In genomic region chr11:693415-693831, GRCh38 we compare ENCODE assay signal across 8 cellular contexts. TPM values are rescaled to one million over a fixed set of nuclear protein-coding genes. Genes with fewer than 3 reads are reported as not detected.
DNase-seq lines count a peak whose midpoint lies in the region; ATAC-seq, FAIRE-seq and TF ChIP-seq lines count a peak whose summit lies in the region.

No MANE protein-coding gene starts in this region.

- H3K4me2 ChIP-seq in HepG2 (ENCODE audit: low read depth, low read length), result peak overlapping the region; percentile 64

- no peaks in the 10 kb centered on the region; the same call in 1 of the 2 replicates for H4K20me1 ChIP-seq in HepG2 (ENCODE audit: insufficient read depth, low read length)

- H3K27me3 ChIP-seq in HepG2 (ENCODE audit: control insufficient read depth in 1 of 2, insufficient read depth in 2 of 2, low read length in 2 of 2) (no peaks in the 10 kb centered on the region; a peak in 1 of 5 replicates), right lobe of liver (no peaks in the 10 kb centered on the region), vagina (no peaks in the 10 kb centered on the region)

- TF ChIP-seq EP300 in HepG2 (IDR thresholded peaks at IDR 0.05; ENCODE audit: low read depth in 2 of 2, low read length in 2 of 2) (no peak), HepG2 (CRISPR knock-in tag; IDR thresholded peaks at IDR 0.05; ENCODE audit: borderline replicate concordance) (no peak)

- peak overlapping the region; percentile 46; the same call in 1 of the 2 replicates for H3K9ac ChIP-seq in HepG2 (ENCODE audit: insufficient read depth, low read depth, low read length)

- H3K27ac ChIP-seq in HepG2 (ENCODE audit: extremely low read length, insufficient read depth, low read length) (no peak overlapping the region), right lobe of liver (no peak overlapping the region), vagina (peak overlapping the region; percentile 100)

- WGBS in HepG2 (ENCODE audit: low lambda C conversion rate), result 67% methylated on average over 13 of the region's 13 CpGs
- 55% methylated on average over 6 of the region's 13 CpGs for WGBS in right lobe of liver (ENCODE audit: insufficient coverage, low coverage, low lambda C conversion rate, missing lambda C conversion rate)

- H3K4me3 ChIP-seq in HepG2 (replicated peaks in 1 of 3; ENCODE audit: insufficient read depth in 1 of 3, low read depth in 2 of 3, low read length in 3 of 3), result peak overlapping the region; percentile 35 to 87 (median 86); a peak in 5 of 6 replicates
- no peak overlapping the region for H3K4me3 ChIP-seq in right lobe of liver
- H3K4me3 ChIP-seq in vagina, result peak overlapping the region in 1 of 2 donors; percentile 60

- peak overlapping the region; percentile 82 for H3K27ac Mint-ChIP-seq in activated CD8-positive, alpha-beta T cell treated with anti-CD3 and anti-CD28 coated beads, Interleukin-2, amount 10 ng/mL, durations not matched to agents 7 days and 5 days

- TF ChIP-seq RAD21 in HepG2 (CRISPR knock-in tag; IDR thresholded peaks at IDR 0.05), result no peak

- H3K9me3 ChIP-seq in HepG2 (ENCODE audit: low read length) (no peaks in the 10 kb centered on the region), right lobe of liver (no peaks in the 10 kb centered on the region), vagina (no peaks in the 10 kb centered on the region)

- no peak for DNase-seq in HepG2 (ENCODE audit: low spot score)
- no peak for DNase-seq in right lobe of liver
- no peak for DNase-seq in activated CD8-positive, alpha-beta T cell treated with anti-CD3 and anti-CD28 coated beads, Interleukin-2, amount 10 ng/mL, durations not matched to agents 7 days and 5 days
- peak; percentile 20 for DNase-seq in iris pigment epithelial cell (ENCODE audit: low read depth)
- no peak for DNase-seq in vagina (ENCODE audit: extremely low spot score in 2 of 2)
- DNase-seq in NCI-H345 treated with DMSO at 0.1 percent for 48 hours (lab: John Stamatoyannopoulos, UW; ENCODE audit: unreplicated experiment), result no peak
- DNase-seq in GDM1 (lab: John Stamatoyannopoulos, UW), result no peak
- DNase-seq in AG08395 (ENCODE audit: low spot score), result no peak

- no peak overlapping the region for H2AFZ ChIP-seq in HepG2 (ENCODE audit: low read length)

- H3K36me3 ChIP-seq in HepG2 (replicated peaks in 1 of 2; ENCODE audit: control insufficient read depth in 1 of 2, insufficient read depth in 2 of 2, low read length in 2 of 2), result peaks cover 13 to 25% of the 10 kb centered on the region in 2 experiments
- H3K36me3 ChIP-seq in right lobe of liver, result peaks cover 0 to 7% (median 1%) of the 10 kb centered on the region in 4 donors
- H3K36me3 ChIP-seq in vagina, result peaks cover 0 to 3% of the 10 kb centered on the region in 2 donors

- H3K9me3 Mint-ChIP-seq in activated CD8-positive, alpha-beta T cell treated with anti-CD3 and anti-CD28 coated beads, Interleukin-2, amount 10 ng/mL, durations not matched to agents 7 days and 5 days (ENCODE audit: insufficient read depth), result no peaks in the 10 kb centered on the region

- H3K79me2 ChIP-seq in HepG2 (ENCODE audit: insufficient read depth, low read length), result peaks cover 48% of the 10 kb centered on the region

- peaks cover 12% of the 10 kb centered on the region for H3K36me3 Mint-ChIP-seq in activated CD8-positive, alpha-beta T cell treated with anti-CD3 and anti-CD28 coated beads, Interleukin-2, amount 10 ng/mL, durations not matched to agents 7 days and 5 days (ENCODE audit: low read depth)

- CTCF ChIA-PET in HepG2 (lab: Yijun Ruan, JAX; ENCODE audit: low intra/inter-chr PET ratio, low total read pairs), result no interaction called here
- CTCF ChIA-PET in activated CD8-positive, alpha-beta T cell treated with anti-CD3 and anti-CD28 coated beads, Interleukin-2, amount 10 ng/mL, durations not matched to agents 7 days and 5 days (lab: Charles Lee), result interaction anchor here (1.1 kb wide), 1 partner anchor 44 kb away, joined by 3 read pairs; no protein-coding TSS in a partner anchor

- no TSS peak for BruUV-seq in HepG2 (replicated peaks; lab: Mats Ljungman, UMichigan)

- TF ChIP-seq POLR2A in HepG2 (IDR thresholded peaks at IDR 0.05; ENCODE audit: insufficient read depth in 1 of 2, low read depth in 2 of 2, low read length in 2 of 2) (no peak), right lobe of liver (IDR thresholded peaks at IDR 0.05) (no peak), vagina (IDR thresholded peaks at IDR 0.05) (no peak)

- no peak for FAIRE-seq in HepG2 (lab: Jason Lieb, UNC)

- in situ Hi-C loops in HepG2 (cut with HindIII; ENCODE audit: extremely low pct_ligation_motif_present, low pct_unique_long_range_greater_than_20kb), result no loop called here

- intact Hi-C loops in HepG2 (cut with micrococcal nuclease; ENCODE audit: unreplicated experiment) (no loop called here), right lobe of liver (cut with DNase I) (no loop called here), vagina (cut with DNase I) (no loop called here)

- POLR2A ChIA-PET in HepG2 (lab: Yijun Ruan, JAX), result interaction anchor here (0.7 to 1.2 kb wide), 2 partner anchors 14 to 126 kb away, joined by 3 to 4 read pairs; partner anchors contain the start of gene PNPLA2
- POLR2A ChIA-PET in activated CD8-positive, alpha-beta T cell treated with anti-CD3 and anti-CD28 coated beads, Interleukin-2, amount 10 ng/mL, durations not matched to agents 7 days and 5 days (lab: Charles Lee), result interaction anchor here (0.8 kb wide), 1 partner anchor 32 kb away, joined by 3 read pairs; no protein-coding TSS in a partner anchor

- H3K4me1 Mint-ChIP-seq in activated CD8-positive, alpha-beta T cell treated with anti-CD3 and anti-CD28 coated beads, Interleukin-2, amount 10 ng/mL, durations not matched to agents 7 days and 5 days (ENCODE audit: low read depth), result peaks cover 68% of the 10 kb centered on the region

- peak overlapping the region; percentile 79 for H3K4me3 Mint-ChIP-seq in activated CD8-positive, alpha-beta T cell treated with anti-CD3 and anti-CD28 coated beads, Interleukin-2, amount 10 ng/mL, durations not matched to agents 7 days and 5 days

- no peak for ATAC-seq in HepG2
- ATAC-seq in right lobe of liver, result no peak
- ATAC-seq in activated CD8-positive, alpha-beta T cell treated with anti-CD3 and anti-CD28 coated beads, Interleukin-2, amount 10 ng/mL, durations not matched to agents 7 days and 5 days, result no peak

- H3K4me1 ChIP-seq in HepG2 (ENCODE audit: insufficient read depth, low read length) (peaks cover 47% of the 10 kb centered on the region), right lobe of liver (peaks cover 0 to 13% (median 3%) of the 10 kb centered on the region in 4 donors), vagina (peaks cover 45% of the 10 kb centered on the region)

- no peaks in the 10 kb centered on the region for H3K27me3 Mint-ChIP-seq in activated CD8-positive, alpha-beta T cell treated with anti-CD3 and anti-CD28 coated beads, Interleukin-2, amount 10 ng/mL, durations not matched to agents 7 days and 5 days (ENCODE audit: low read depth)

- no peak for TF ChIP-seq CTCF in HepG2 (CRISPR knock-in tag; IDR thresholded peaks at IDR 0.05)
- no peak for TF ChIP-seq CTCF in right lobe of liver (IDR thresholded peaks at IDR 0.05)
- no peak for TF ChIP-seq CTCF in vagina (IDR thresholded peaks at IDR 0.05)

RNA-seq across cellular contexts. Expression of gene DEAF1, which starts 1.6 kb away (rescaled TPM):
- total RNA-seq in HepG2 (2016; rRNA removed; fragmentation: Illumina TruSeq; extraction: Trizol), result 18.2 and 29.6 TPM in 2 replicates
- total RNA-seq in HepG2 (2016; cell fraction: cytosol; rRNA removed; fragmentation: Illumina TruSeq; extraction: Trizol; ENCODE audit: low read depth), result 52.0 and 58.7 TPM in 2 replicates
- 20.8 and 32.8 TPM in 2 replicates for total RNA-seq in HepG2 (2016; cell fraction: insoluble cytoplasmic fraction; rRNA removed; fragmentation: Illumina TruSeq; extraction: Trizol)
- 63.0 and 70.8 TPM in 2 replicates for total RNA-seq in HepG2 (2016; cell fraction: membrane; rRNA removed; fragmentation: Illumina TruSeq; extraction: Trizol)
- 23.5 and 24.2 TPM in 2 replicates for total RNA-seq in HepG2 (2016; cell fraction: nucleus; rRNA removed; fragmentation: Illumina TruSeq; extraction: Trizol)
- 22.3 and 31.6 TPM in 2 replicates for polyA plus RNA-seq in HepG2 (2011; rRNA removed)
- polyA plus RNA-seq in HepG2 (2011; cell fraction: cytosol; rRNA removed), result 18.7 and 21.9 TPM in 2 replicates
- polyA plus RNA-seq in HepG2 (2011; cell fraction: nucleus; rRNA removed), result 48.8 and 50.2 TPM in 2 replicates
- polyA plus RNA-seq in HepG2 (2012), result 24.8 and 28.9 TPM in 2 replicates
- 54.2 and 64.1 TPM in 2 replicates for polyA plus RNA-seq in HepG2 (2016; cell fraction: cytosol; fragmentation: Illumina TruSeq; extraction: Trizol; ENCODE audit: low read depth)
- polyA plus RNA-seq in HepG2 (2016; cell fraction: insoluble cytoplasmic fraction; fragmentation: Illumina TruSeq; extraction: Trizol; ENCODE audit: low read depth), result 20.0 and 24.6 TPM in 2 replicates
- 53.8 and 73.1 TPM in 2 replicates for polyA plus RNA-seq in HepG2 (2016; cell fraction: membrane; fragmentation: Illumina TruSeq; extraction: Trizol; ENCODE audit: low read depth)
- 41.0 and 44.0 TPM in 2 replicates for polyA plus RNA-seq in HepG2 (2016; cell fraction: nucleus; fragmentation: Illumina TruSeq; extraction: Trizol; ENCODE audit: insufficient read depth, low read depth)
- 25.5 and 31.1 TPM in 2 replicates for polyA minus RNA-seq in HepG2 (2011; rRNA and poly(A)+ RNA removed; ENCODE audit: low replicate concordance)
- 12.7 and 21.4 TPM in 2 replicates for polyA minus RNA-seq in HepG2 (2011; cell fraction: cytosol; rRNA and poly(A)+ RNA removed)
- 27.7 and 32.9 TPM in 2 replicates for polyA minus RNA-seq in HepG2 (2011; cell fraction: nucleus; rRNA and poly(A)+ RNA removed)
- total RNA-seq in right lobe of liver, result 10 to 100 TPM; 11.3 to 17.9 (median 14.0) TPM
- total RNA-seq in activated CD8-positive, alpha-beta T cell treated with anti-CD3 and anti-CD28 coated beads, Interleukin-2, amount 10 ng/mL, durations not matched to agents 7 days and 5 days, result 10 to 100 TPM; 34.1 to 36.7 TPM
- total RNA-seq in vagina, result 33.6 TPM

RNA-seq across cellular contexts. Expression of gene TMEM80, which starts 2.2 kb away (rescaled TPM):
- total RNA-seq in HepG2 (2016; rRNA removed; fragmentation: Illumina TruSeq; extraction: Trizol), result 2.7 and 5.6 TPM in 2 replicates
- 0.71 and 1.1 TPM in 2 replicates for total RNA-seq in HepG2 (2016; cell fraction: cytosol; rRNA removed; fragmentation: Illumina TruSeq; extraction: Trizol; ENCODE audit: low read depth)
- 2.5 and 6.4 TPM in 2 replicates for total RNA-seq in HepG2 (2016; cell fraction: insoluble cytoplasmic fraction; rRNA removed; fragmentation: Illumina TruSeq; extraction: Trizol)
- 2.9 and 3.2 TPM in 2 replicates for total RNA-seq in HepG2 (2016; cell fraction: membrane; rRNA removed; fragmentation: Illumina TruSeq; extraction: Trizol)
- 6.8 and 8.5 TPM in 2 replicates for total RNA-seq in HepG2 (2016; cell fraction: nucleus; rRNA removed; fragmentation: Illumina TruSeq; extraction: Trizol)
- 17.1 and 20.9 TPM in 2 replicates for polyA plus RNA-seq in HepG2 (2011; rRNA removed)
- polyA plus RNA-seq in HepG2 (2011; cell fraction: cytosol; rRNA removed), result 13.5 and 14.1 TPM in 2 replicates
- 42.7 and 42.8 TPM in 2 replicates for polyA plus RNA-seq in HepG2 (2011; cell fraction: nucleus; rRNA removed)
- polyA plus RNA-seq in HepG2 (2012), result 20.6 and 20.8 TPM in 2 replicates
- 1.3 and 1.4 TPM in 2 replicates for polyA plus RNA-seq in HepG2 (2016; cell fraction: cytosol; fragmentation: Illumina TruSeq; extraction: Trizol; ENCODE audit: low read depth)
- polyA plus RNA-seq in HepG2 (2016; cell fraction: insoluble cytoplasmic fraction; fragmentation: Illumina TruSeq; extraction: Trizol; ENCODE audit: low read depth), result 3.6 and 3.8 TPM in 2 replicates
- polyA plus RNA-seq in HepG2 (2016; cell fraction: membrane; fragmentation: Illumina TruSeq; extraction: Trizol; ENCODE audit: low read depth), result 2.4 and 2.9 TPM in 2 replicates
- 21.0 and 22.8 TPM in 2 replicates for polyA plus RNA-seq in HepG2 (2016; cell fraction: nucleus; fragmentation: Illumina TruSeq; extraction: Trizol; ENCODE audit: insufficient read depth, low read depth)
- polyA minus RNA-seq in HepG2 (2011; rRNA and poly(A)+ RNA removed; ENCODE audit: low replicate concordance), result 5.4 and 7.9 TPM in 2 replicates
- polyA minus RNA-seq in HepG2 (2011; cell fraction: cytosol; rRNA and poly(A)+ RNA removed), result 1.9 and 3.8 TPM in 2 replicates
- 11.6 and 13.4 TPM in 2 replicates for polyA minus RNA-seq in HepG2 (2011; cell fraction: nucleus; rRNA and poly(A)+ RNA removed)
- 10 to 100 TPM in 3 of 6 experiments, 1 to 10 TPM in 3; 6.9 to 15.5 (median 10.5) TPM for total RNA-seq in right lobe of liver
- total RNA-seq in activated CD8-positive, alpha-beta T cell treated with anti-CD3 and anti-CD28 coated beads, Interleukin-2, amount 10 ng/mL, durations not matched to agents 7 days and 5 days, result 10 to 100 TPM; 27.1 to 29.8 TPM
- total RNA-seq in vagina, result 12.8 TPM

RNA-seq across cellular contexts. Expression of gene EPS8L2, which starts 12.6 kb away (rescaled TPM):
- total RNA-seq in HepG2 (2016; rRNA removed; fragmentation: Illumina TruSeq; extraction: Trizol) (55.6 and 89.3 TPM in 2 replicates), right lobe of liver (100 to 1,000 TPM in 5 of 6 experiments, 10 to 100 TPM in 1; 95.8 to 184 (median 120) TPM), vagina (195 TPM)
- 23.4 and 26.5 TPM in 2 replicates for total RNA-seq in HepG2 (2016; cell fraction: cytosol; rRNA removed; fragmentation: Illumina TruSeq; extraction: Trizol; ENCODE audit: low read depth)
- total RNA-seq in HepG2 (2016; cell fraction: insoluble cytoplasmic fraction; rRNA removed; fragmentation: Illumina TruSeq; extraction: Trizol), result 59.5 and 96.0 TPM in 2 replicates
- 40.7 and 48.2 TPM in 2 replicates for total RNA-seq in HepG2 (2016; cell fraction: membrane; rRNA removed; fragmentation: Illumina TruSeq; extraction: Trizol)
- total RNA-seq in HepG2 (2016; cell fraction: nucleus; rRNA removed; fragmentation: Illumina TruSeq; extraction: Trizol), result 113 TPM in 2 replicates
- 416 and 597 TPM in 2 replicates for polyA plus RNA-seq in HepG2 (2011; rRNA removed)
- polyA plus RNA-seq in HepG2 (2011; cell fraction: cytosol; rRNA removed), result 128 and 201 TPM in 2 replicates
- 5,456 and 6,377 TPM in 2 replicates for polyA plus RNA-seq in HepG2 (2011; cell fraction: nucleus; rRNA removed)
- 164 and 263 TPM in 2 replicates for polyA plus RNA-seq in HepG2 (2012)
- 26.4 and 28.2 TPM in 2 replicates for polyA plus RNA-seq in HepG2 (2016; cell fraction: cytosol; fragmentation: Illumina TruSeq; extraction: Trizol; ENCODE audit: low read depth)
- 71.6 and 87.9 TPM in 2 replicates for polyA plus RNA-seq in HepG2 (2016; cell fraction: insoluble cytoplasmic fraction; fragmentation: Illumina TruSeq; extraction: Trizol; ENCODE audit: low read depth)
- 43.4 and 44.2 TPM in 2 replicates for polyA plus RNA-seq in HepG2 (2016; cell fraction: membrane; fragmentation: Illumina TruSeq; extraction: Trizol; ENCODE audit: low read depth)
- polyA plus RNA-seq in HepG2 (2016; cell fraction: nucleus; fragmentation: Illumina TruSeq; extraction: Trizol; ENCODE audit: insufficient read depth, low read depth), result 595 and 650 TPM in 2 replicates
- 35.7 and 322 TPM in 2 replicates for polyA minus RNA-seq in HepG2 (2011; rRNA and poly(A)+ RNA removed; ENCODE audit: low replicate concordance)
- 77.0 and 84.5 TPM in 2 replicates for polyA minus RNA-seq in HepG2 (2011; cell fraction: cytosol; rRNA and poly(A)+ RNA removed)
- 292 and 312 TPM in 2 replicates for polyA minus RNA-seq in HepG2 (2011; cell fraction: nucleus; rRNA and poly(A)+ RNA removed)
- total RNA-seq in activated CD8-positive, alpha-beta T cell treated with anti-CD3 and anti-CD28 coated beads, Interleukin-2, amount 10 ng/mL, durations not matched to agents 7 days and 5 days, result 10 to 100 TPM; 13.9 to 15.0 TPM

RNA-seq across cellular contexts. Expression of gene TALDO1, which starts 53.8 kb away (rescaled TPM):
- 240 and 336 TPM in 2 replicates for total RNA-seq in HepG2 (2016; rRNA removed; fragmentation: Illumina TruSeq; extraction: Trizol)
- total RNA-seq in HepG2 (2016; cell fraction: cytosol; rRNA removed; fragmentation: Illumina TruSeq; extraction: Trizol; ENCODE audit: low read depth), result 94.7 and 94.9 TPM in 2 replicates
- 233 and 351 TPM in 2 replicates for total RNA-seq in HepG2 (2016; cell fraction: insoluble cytoplasmic fraction; rRNA removed; fragmentation: Illumina TruSeq; extraction: Trizol)
- total RNA-seq in HepG2 (2016; cell fraction: membrane; rRNA removed; fragmentation: Illumina TruSeq; extraction: Trizol), result 97.2 and 101 TPM in 2 replicates
- total RNA-seq in HepG2 (2016; cell fraction: nucleus; rRNA removed; fragmentation: Illumina TruSeq; extraction: Trizol), result 84.2 and 97.2 TPM in 2 replicates
- polyA plus RNA-seq in HepG2 (2011; rRNA removed), result 88.1 and 107 TPM in 2 replicates
- polyA plus RNA-seq in HepG2 (2011; cell fraction: cytosol; rRNA removed), result 93.4 and 124 TPM in 2 replicates
- 50.1 and 56.3 TPM in 2 replicates for polyA plus RNA-seq in HepG2 (2011; cell fraction: nucleus; rRNA removed)
- polyA plus RNA-seq in HepG2 (2012), result 89.8 and 93.0 TPM in 2 replicates
- polyA plus RNA-seq in HepG2 (2016; cell fraction: cytosol; fragmentation: Illumina TruSeq; extraction: Trizol; ENCODE audit: low read depth), result 78.6 and 81.5 TPM in 2 replicates
- polyA plus RNA-seq in HepG2 (2016; cell fraction: insoluble cytoplasmic fraction; fragmentation: Illumina TruSeq; extraction: Trizol; ENCODE audit: low read depth), result 291 and 296 TPM in 2 replicates
- 74.1 and 77.8 TPM in 2 replicates for polyA plus RNA-seq in HepG2 (2016; cell fraction: membrane; fragmentation: Illumina TruSeq; extraction: Trizol; ENCODE audit: low read depth)
- 141 and 146 TPM in 2 replicates for polyA plus RNA-seq in HepG2 (2016; cell fraction: nucleus; fragmentation: Illumina TruSeq; extraction: Trizol; ENCODE audit: insufficient read depth, low read depth)
- 76.8 and 132 TPM in 2 replicates for polyA minus RNA-seq in HepG2 (2011; rRNA and poly(A)+ RNA removed; ENCODE audit: low replicate concordance)
- polyA minus RNA-seq in HepG2 (2011; cell fraction: cytosol; rRNA and poly(A)+ RNA removed), result 46.9 and 78.3 TPM in 2 replicates
- polyA minus RNA-seq in HepG2 (2011; cell fraction: nucleus; rRNA and poly(A)+ RNA removed), result 15.8 and 16.4 TPM in 2 replicates
- 100 to 1,000 TPM; 102 to 184 (median 150) TPM for total RNA-seq in right lobe of liver
- 100 to 1,000 TPM; 278 to 289 TPM for total RNA-seq in activated CD8-positive, alpha-beta T cell treated with anti-CD3 and anti-CD28 coated beads, Interleukin-2, amount 10 ng/mL, durations not matched to agents 7 days and 5 days
- total RNA-seq in vagina, result 158 TPM

RNA-seq across cellular contexts. Expression of gene DRD4, which starts 56.4 kb away (rescaled TPM):
- 0.13 TPM in 1 of 2 replicates, not detected in the other for total RNA-seq in HepG2 (2016; rRNA removed; fragmentation: Illumina TruSeq; extraction: Trizol)
- total RNA-seq in HepG2 (2016; cell fraction: cytosol; rRNA removed; fragmentation: Illumina TruSeq; extraction: Trizol; ENCODE audit: low read depth), result not detected in 2 replicates
- not detected in 2 replicates for total RNA-seq in HepG2 (2016; cell fraction: insoluble cytoplasmic fraction; rRNA removed; fragmentation: Illumina TruSeq; extraction: Trizol)
- total RNA-seq in HepG2 (2016; cell fraction: membrane; rRNA removed; fragmentation: Illumina TruSeq; extraction: Trizol), result 0.15 TPM in 1 of 2 replicates, not detected in the other
- not detected in 2 replicates for total RNA-seq in HepG2 (2016; cell fraction: nucleus; rRNA removed; fragmentation: Illumina TruSeq; extraction: Trizol)
- 0.09 TPM in 2 replicates for polyA plus RNA-seq in HepG2 (2011; rRNA removed)
- polyA plus RNA-seq in HepG2 (2011; cell fraction: cytosol; rRNA removed), result 0.11 TPM in 1 of 2 replicates, not detected in the other
- 1.3 and 1.6 TPM in 2 replicates for polyA plus RNA-seq in HepG2 (2011; cell fraction: nucleus; rRNA removed)
- polyA plus RNA-seq in HepG2 (2012), result 0.60 and 0.79 TPM in 2 replicates
- 0.18 and 0.26 TPM in 2 replicates for polyA plus RNA-seq in HepG2 (2016; cell fraction: cytosol; fragmentation: Illumina TruSeq; extraction: Trizol; ENCODE audit: low read depth)
- 0.16 and 0.24 TPM in 2 replicates for polyA plus RNA-seq in HepG2 (2016; cell fraction: insoluble cytoplasmic fraction; fragmentation: Illumina TruSeq; extraction: Trizol; ENCODE audit: low read depth)
- 0.22 and 0.28 TPM in 2 replicates for polyA plus RNA-seq in HepG2 (2016; cell fraction: membrane; fragmentation: Illumina TruSeq; extraction: Trizol; ENCODE audit: low read depth)
- polyA plus RNA-seq in HepG2 (2016; cell fraction: nucleus; fragmentation: Illumina TruSeq; extraction: Trizol; ENCODE audit: insufficient read depth, low read depth), result 1.4 and 1.5 TPM in 2 replicates
- 0.42 TPM in 1 of 2 replicates, not detected in the other for polyA minus RNA-seq in HepG2 (2011; rRNA and poly(A)+ RNA removed; ENCODE audit: low replicate concordance)
- not detected in 2 replicates for polyA minus RNA-seq in HepG2 (2011; cell fraction: cytosol; rRNA and poly(A)+ RNA removed)
- 0.26 and 0.50 TPM in 2 replicates for polyA minus RNA-seq in HepG2 (2011; cell fraction: nucleus; rRNA and poly(A)+ RNA removed)
- under 1 TPM in 4 of 6 experiments, not detected in 2; 0.31 to 0.90 (median 0.41) TPM for total RNA-seq in right lobe of liver
- total RNA-seq in activated CD8-positive, alpha-beta T cell treated with anti-CD3 and anti-CD28 coated beads, Interleukin-2, amount 10 ng/mL, durations not matched to agents 7 days and 5 days, result under 1 TPM; 0.42 to 0.76 TPM
- 1.2 TPM for total RNA-seq in vagina

Comparison
In these comparisons a context has a peak if more than half of its experiments do, and no peak if none do; other contexts are left out.
1. H3K4me3 ChIP-seq: peak in HepG2 (3 of 3); none in right lobe of liver (0 of 3).